26 cellular contexts compared by ENCODE assay signal in the genomic region with DNA sequence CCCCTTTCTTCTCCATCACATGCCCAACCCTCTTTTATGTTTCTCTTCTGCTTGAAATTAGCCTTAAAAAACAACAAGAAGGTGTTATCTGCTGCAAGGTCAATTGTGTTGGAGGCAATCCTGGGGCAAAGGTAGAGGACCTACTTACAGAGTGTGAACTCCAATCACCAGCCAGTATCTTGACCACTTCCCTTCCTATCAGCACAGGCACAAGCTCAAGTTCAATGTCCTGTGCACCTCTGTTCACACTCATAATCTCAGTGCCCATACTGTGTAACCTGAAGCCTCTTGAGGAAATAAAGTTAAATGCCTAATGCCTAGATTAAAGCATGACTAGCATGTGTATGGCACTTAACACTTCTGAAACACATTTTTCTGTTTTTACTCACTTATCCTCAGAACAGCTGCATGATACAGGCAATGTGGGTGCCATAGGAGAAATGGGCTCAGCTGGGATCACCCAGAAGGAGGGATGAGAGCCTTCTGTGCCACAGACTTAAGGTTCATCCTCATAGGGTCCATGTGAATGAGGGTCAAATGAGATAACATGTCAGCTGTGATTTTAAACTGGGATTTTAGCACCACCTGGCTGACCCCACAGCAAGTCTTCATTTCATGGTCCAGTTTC.
"Had no signal": no experiment of that assay in that cellular context is flagged by ENCODE, and none has a peak within 500 bp of the region (broad histone marks: within the 10 kb centered on the region; RNA-seq: fewer than 3 reads in every experiment).

No MANE protein-coding gene starts in this region.

- H3K36me3 ChIP-seq: brain microvascular endothelial cell had no signal

- DNase-seq: activated CD4-positive, alpha-beta memory T cell treated with anti-CD3 and anti-CD28 coated beads, Interleukin-2, amount 10 ng/mL, durations not matched to agents 7 days and 5 days; activated CD4-positive, alpha-beta T cell treated with anti-CD3 and anti-CD28 coated beads for 1 hour; activated CD4-positive, alpha-beta T cell treated with anti-CD3 and anti-CD28 coated beads for 4 hours; activated CD4-positive, alpha-beta T cell treated with anti-CD3 and anti-CD28 coated beads, Interleukin-2, amount 10 ng/mL, durations not matched to agents 7 days and 5 days; activated CD4-positive, alpha-beta T cell treated with anti-CD3 and anti-CD28 coated beads, Interleukin-2, amount 50 U/mL, for 4 hours; activated CD8-positive, alpha-beta memory T cell treated with anti-CD3 and anti-CD28 coated beads, Interleukin-2, amount 50 U/mL, for 48 hours; activated gamma-delta T cell; activated naive CD4-positive, alpha-beta T cell; activated naive CD4-positive, alpha-beta T cell treated with anti-CD3 and anti-CD28 coated beads, Interleukin-2, amount 10 ng/mL, durations not matched to agents 7 days and 5 days; activated naive CD8-positive, alpha-beta T cell treated with anti-CD3 and anti-CD28 coated beads, Interleukin-2, amount 10 ng/mL, durations not matched to agents 7 days and 5 days; activated T-cell treated with anti-CD3 and anti-CD28 coated beads for 4 hours; activated T-cell treated with anti-CD3 and anti-CD28 coated beads, Interleukin-2, amount 50 U/mL, for 24 hours; activated T-cell treated with anti-CD3 and anti-CD28 coated beads, Interleukin-2, amount 50 U/mL, for 72 hours; anterior cingulate cortex; brain microvascular endothelial cell; dorsolateral prefrontal cortex; effector memory CD4-positive, alpha-beta T cell; endodermal cell; foreskin fibroblast; T-helper 1 cell; T-helper 17 cell had no signal

- ATAC-seq: activated naive CD4-positive, alpha-beta T cell treated with anti-CD3 and anti-CD28 coated beads, Interleukin-2, amount 50 U/mL, for 72 hours; activated T-cell treated with anti-CD3 and anti-CD28 coated beads, Interleukin-2, amount 50 U/mL, for 72 hours; esophagus mucosa; T-helper 17 cell; WTC11 had no signal

- H3K27ac ChIP-seq: brain microvascular endothelial cell, coronary artery, dorsolateral prefrontal cortex, VCaP had no signal

- H3K4me3 ChIP-seq: coronary artery, dorsolateral prefrontal cortex had no signal

- H3K27me3 ChIP-seq: brain microvascular endothelial cell had no signal
